8 cellular contexts compared by ENCODE assay signal in the genomic region with DNA sequence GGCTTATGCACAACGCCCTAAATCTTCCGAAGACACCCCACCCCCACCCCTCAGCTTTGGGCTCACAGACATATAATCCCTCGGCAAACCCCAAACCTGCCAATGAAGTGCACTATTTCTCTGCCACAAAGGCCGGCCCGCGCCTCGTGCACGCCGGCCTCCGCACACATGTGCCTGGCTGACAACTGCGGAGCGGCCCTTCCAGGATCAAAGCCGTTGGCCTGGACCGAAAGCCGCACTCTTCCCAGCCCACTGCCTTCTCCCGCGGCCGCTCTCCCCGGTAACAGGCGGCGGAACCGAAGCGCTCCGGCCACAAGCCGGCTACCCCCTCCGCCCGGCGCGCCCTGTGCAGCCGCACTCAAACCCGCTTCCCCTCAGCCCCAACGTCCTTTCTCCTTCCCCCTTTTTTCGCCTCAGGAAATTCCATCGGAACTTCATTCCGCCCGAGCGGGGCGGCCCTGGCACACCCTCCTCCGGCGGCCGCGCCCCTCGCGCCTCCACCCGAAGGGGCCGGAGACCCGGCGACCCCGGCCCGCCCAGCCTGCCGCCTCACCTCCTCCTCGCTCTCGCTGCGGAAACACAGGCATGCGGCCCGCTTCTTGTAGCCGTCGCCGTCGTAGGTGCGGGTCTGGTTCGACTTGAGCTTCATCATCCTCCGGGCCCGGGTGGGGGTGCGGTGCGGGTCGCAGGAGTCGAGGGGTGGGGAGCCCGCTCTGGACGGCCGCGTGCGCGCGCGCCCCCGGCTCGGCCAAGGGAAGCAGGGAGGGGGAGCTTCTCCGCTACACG. TPM values are rescaled to one million over a fixed set of nuclear protein-coding genes. Genes with fewer than 3 reads are reported as not detected.
A peak's percentile ranks its signal among the peaks of the same experiment; 100 is the strongest.
DNase-seq lines count a peak whose midpoint lies in the region; ATAC-seq and TF ChIP-seq lines count a peak whose summit lies in the region.

No MANE protein-coding gene starts in this region.

- H3K4me2 ChIP-seq in neuronal stem cell (ENCODE audit: insufficient read depth, low read length, poor library complexity, severe bottlenecking) = peak overlapping the region; percentile 87

- peak overlapping the region; percentile 32 for H2BK12ac ChIP-seq in neuronal stem cell (ENCODE audit: low read length)

- no peak for TF ChIP-seq EP300 in suprapubic skin (IDR thresholded peaks at IDR 0.05)

- no peak overlapping the region for H4K8ac ChIP-seq in neuronal stem cell (ENCODE audit: low read depth, low read length)

- H3K27me3 ChIP-seq in neuronal stem cell (ENCODE audit: control insufficient read depth in 3 of 3, insufficient read depth in 3 of 3, low read depth in 1 of 3, low read length in 3 of 3) (no peaks in the 10 kb centered on the region), suprapubic skin (no peaks in the 10 kb centered on the region)

- H3K4me1 ChIP-seq in neuronal stem cell (ENCODE audit: control insufficient read depth in 2 of 2, insufficient read depth in 1 of 2, low read depth in 1 of 2, low read length in 2 of 2) (peaks cover 0 to 5% of the 10 kb centered on the region in 2 donors), suprapubic skin (peaks cover 31% of the 10 kb centered on the region)

- peak overlapping the region; percentile 84 for H3K27ac ChIP-seq in neuronal stem cell (replicated peaks; ENCODE audit: low read length)
- peak overlapping the region; percentile 89 for H3K27ac ChIP-seq in suprapubic skin

- no peak overlapping the region for H3K4me3 Mint-ChIP-seq in activated T-helper 17 cell treated with anti-CD3 and anti-CD28 coated beads, Interleukin-2, amount 50 U/mL, for 72 hours

- H2AFZ ChIP-seq in neuronal stem cell (ENCODE audit: low read length) = peak overlapping the region; percentile 96

- peak; percentile 20 for ATAC-seq in GM21367 (IDR thresholded peaks at IDR 0.05; ENCODE audit: unreplicated experiment)
- ATAC-seq in activated T-helper 17 cell treated with anti-CD3 and anti-CD28 coated beads, Interleukin-2, amount 50 U/mL, for 72 hours (replicated peaks) = peak; percentile 23

- peaks cover 2% of the 10 kb centered on the region for H3K79me1 ChIP-seq in neuronal stem cell (ENCODE audit: low read depth, low read length)

- peak overlapping the region; percentile 69 for H2BK120ac ChIP-seq in neuronal stem cell (ENCODE audit: low read depth, low read length)

- WGBS in neuronal stem cell (ENCODE audit: extremely low coverage in 2 of 2, insufficient read length in 2 of 2, insufficient replicate concordance in 1 of 2), 2 donors = no CpG with 5 or more reads among the region's 80 CpGs
- 0% methylated on average over 40 of the region's 80 CpGs for WGBS in suprapubic skin

- H3K18ac ChIP-seq in neuronal stem cell (ENCODE audit: low read length) = peak overlapping the region; percentile 98

- peaks cover 0 to 6% of the 10 kb centered on the region in 2 donors for H3K9me3 ChIP-seq in neuronal stem cell (replicated peaks in 1 of 2; ENCODE audit: control insufficient read depth in 2 of 2, insufficient read depth in 1 of 2, low read depth in 1 of 2, low read length in 2 of 2)
- H3K9me3 ChIP-seq in suprapubic skin = no peaks in the 10 kb centered on the region

- TF ChIP-seq CTCF in foreskin fibroblast (IDR thresholded peaks at IDR 0.05; ENCODE audit: low read depth, low read length) (no peak), suprapubic skin (IDR thresholded peaks at IDR 0.05) (no peak)

- H4K91ac ChIP-seq in neuronal stem cell (ENCODE audit: low read depth, low read length, poor library complexity) = no peak overlapping the region

- H3K27ac Mint-ChIP-seq in activated T-helper 17 cell treated with anti-CD3 and anti-CD28 coated beads, Interleukin-2, amount 50 U/mL, for 72 hours = no peak overlapping the region

- peak; percentile 90 for DNase-seq in DMS 273 (lab: John Stamatoyannopoulos, UW; ENCODE audit: unreplicated experiment)
- peak; percentile 58 for DNase-seq in HT1080 (ENCODE audit: low read depth)
- peak; percentile 29 to 70 for DNase-seq in foreskin fibroblast
- DNase-seq in neuronal stem cell (ENCODE audit: low spot score) = peak; percentile 62
- DNase-seq in suprapubic skin (ENCODE audit: low spot score in 2 of 2) = peak; percentile 83 to 88

- H3K23ac ChIP-seq in neuronal stem cell (ENCODE audit: low read depth, low read length, poor library complexity) = peak overlapping the region; percentile 98

- peak overlapping the region; percentile 66 for H3K4ac ChIP-seq in neuronal stem cell (ENCODE audit: low read length)

- TF ChIP-seq POLR2A in suprapubic skin (IDR thresholded peaks at IDR 0.05) = no peak

- H3K4me1 Mint-ChIP-seq in activated T-helper 17 cell treated with anti-CD3 and anti-CD28 coated beads, Interleukin-2, amount 50 U/mL, for 72 hours = peaks cover 13% of the 10 kb centered on the region

- peak overlapping the region; percentile 100 for H3K14ac ChIP-seq in neuronal stem cell (ENCODE audit: low read length)

- H2BK15ac ChIP-seq in neuronal stem cell (ENCODE audit: low read length) = peak overlapping the region; percentile 88

- H3K27me3 Mint-ChIP-seq in activated T-helper 17 cell treated with anti-CD3 and anti-CD28 coated beads, Interleukin-2, amount 50 U/mL, for 72 hours = no peaks in the 10 kb centered on the region

- H3K36me3 ChIP-seq in neuronal stem cell (replicated peaks in 1 of 2; ENCODE audit: control insufficient read depth in 2 of 2, insufficient read depth in 2 of 2, low read length in 2 of 2) (peaks cover 0 to under 1% of the 10 kb centered on the region in 2 donors), suprapubic skin (no peaks in the 10 kb centered on the region)

- H2AK5ac ChIP-seq in neuronal stem cell (ENCODE audit: low read depth, low read length) = peak overlapping the region; percentile 78

- H2BK5ac ChIP-seq in neuronal stem cell (ENCODE audit: low read length) = peak overlapping the region; percentile 72

- peak overlapping the region; percentile 98 for H3K9ac ChIP-seq in neuronal stem cell (ENCODE audit: low read depth, low read length, poor library complexity)

- no peaks in the 10 kb centered on the region for H3K36me3 Mint-ChIP-seq in activated T-helper 17 cell treated with anti-CD3 and anti-CD28 coated beads, Interleukin-2, amount 50 U/mL, for 72 hours (ENCODE audit: low read depth)

- H3K4me3 ChIP-seq in foreskin fibroblast (ENCODE audit: low read depth in 1 of 2, low read length in 2 of 2) = peak overlapping the region; percentile 53 to 77
- peak overlapping the region; percentile 80 to 99 for H3K4me3 ChIP-seq in neuronal stem cell (ENCODE audit: low read length in 2 of 2)
- peak overlapping the region; percentile 73 for H3K4me3 ChIP-seq in suprapubic skin

- H3K9me3 Mint-ChIP-seq in activated T-helper 17 cell treated with anti-CD3 and anti-CD28 coated beads, Interleukin-2, amount 50 U/mL, for 72 hours = no peaks in the 10 kb centered on the region

TF ChIP-seq in PFSK-1, 5 proteins besides CTCF, POLR2A, EP300 and RAD21:
- TF ChIP-seq FOXP2 (optimal IDR thresholded peaks at IDR 0.05; ENCODE audit: borderline replicate concordance, extremely low read depth, extremely low read length, insufficient read depth) (no peak), SIN3A (IDR thresholded peaks at IDR 0.05; ENCODE audit: borderline replicate concordance, insufficient read depth, low read length) (peak; percentile 81; the same call in 1 of the 2 replicates)

RNA-seq across cellular contexts. Expression of a gene that starts 0.6 kb away (rescaled TPM):
- total RNA-seq in HT1080 (2014; rRNA removed; shearing (Covaris generic)) = 14.8 and 19.2 TPM in 2 replicates
- polyA plus RNA-seq in HT1080 (2015; cell fraction: cytosol; rRNA removed) = 16.9 and 21.9 TPM in 2 replicates
- polyA plus RNA-seq in HT1080 (2015; cell fraction: nucleus; rRNA removed) = 13.7 and 17.1 TPM in 2 replicates
- polyA plus RNA-seq in PFSK-1 (2012; ENCODE audit: insufficient read length, low read depth) = 13.1 TPM
- 10 to 100 TPM in 1 of 2 donors, 1 to 10 TPM in 1; 7.9 to 12.8 TPM for total RNA-seq in activated T-helper 17 cell treated with anti-CD3 and anti-CD28 coated beads, Interleukin-2, amount 50 U/mL, for 72 hours
- polyA plus RNA-seq in neuronal stem cell (2013, experiment 1 of 2) = 27.5 TPM
- polyA plus RNA-seq in neuronal stem cell (2013, experiment 2 of 2) = 28.7 TPM
- total RNA-seq in suprapubic skin = 10 to 100 TPM; 23.2 to 34.6 (median 28.0) TPM

RNA-seq across cellular contexts. Expression of a gene that starts 34.0 kb away (rescaled TPM):
- total RNA-seq in HT1080 (2014; rRNA removed; shearing (Covaris generic)) = 1,808 and 3,039 TPM in 2 replicates
- polyA plus RNA-seq in HT1080 (2015; cell fraction: cytosol; rRNA removed) = 4,132 and 4,778 TPM in 2 replicates
- polyA plus RNA-seq in HT1080 (2015; cell fraction: nucleus; rRNA removed) = 1,345 and 1,445 TPM in 2 replicates
- polyA plus RNA-seq in PFSK-1 (2012; ENCODE audit: insufficient read length, low read depth) = 3,236 TPM
- 1,000 to 10,000 TPM; 2,080 to 2,467 TPM for total RNA-seq in activated T-helper 17 cell treated with anti-CD3 and anti-CD28 coated beads, Interleukin-2, amount 50 U/mL, for 72 hours
- polyA plus RNA-seq in neuronal stem cell (2013, experiment 1 of 2) = 2,646 TPM
- 2,609 TPM for polyA plus RNA-seq in neuronal stem cell (2013, experiment 2 of 2)
- total RNA-seq in suprapubic skin = 1,000 to 10,000 TPM; 1,674 to 3,777 (median 3,332) TPM

Comparison
In these comparisons a context has a peak if more than half of its experiments do, and no peak if none do; other contexts are left out.
1. Peak in every context shown above with its lines: DNase-seq, ATAC-seq, H3K4me3 ChIP-seq and H3K27ac ChIP-seq.